ENCODE assay signal across 39 cellular contexts in genomic region chr9:37852222-37852621, GRCh38.
"Had no signal": no experiment of that assay in that cellular context is flagged by ENCODE, and none has a peak within 500 bp of the region (broad histone marks: within the 10 kb centered on the region; RNA-seq: fewer than 3 reads in every experiment).

No MANE protein-coding gene starts in this region.

- H3K4me1 Mint-ChIP-seq: activated naive CD4-positive, alpha-beta T cell treated with anti-CD3 and anti-CD28 coated beads, Interleukin-2, amount 10 ng/mL, durations not matched to agents 7 days and 5 days; activated naive CD4-positive, alpha-beta T cell treated with anti-CD3 and anti-CD28 coated beads, Interleukin-2, amount 50 U/mL, for 24 hours; activated naive CD8-positive, alpha-beta T cell treated with anti-CD3 and anti-CD28 coated beads for 36 hours; activated naive CD8-positive, alpha-beta T cell treated with anti-CD3 and anti-CD28 coated beads, Interleukin-2, amount 10 ng/mL, durations not matched to agents 7 days and 5 days; activated naive CD8-positive, alpha-beta T cell treated with anti-CD3 and anti-CD28 coated beads, Interleukin-2, amount 50 U/mL, for 24 hours; activated T-helper 17 cell treated with anti-CD3 and anti-CD28 coated beads, Interleukin-2, amount 50 U/mL, for 72 hours; brain had no signal

- FAIRE-seq: astrocyte, bronchial epithelial cell had no signal

- ATAC-seq: activated naive CD4-positive, alpha-beta T cell treated with anti-CD3 and anti-CD28 coated beads, Interleukin-2, amount 50 U/mL, for 72 hours; activated naive CD8-positive, alpha-beta T cell treated with anti-CD3 and anti-CD28 coated beads, Interleukin-2, amount 50 U/mL, for 24 hours; activated T-cell treated with anti-CD3 and anti-CD28 coated beads, Interleukin-2, amount 50 U/mL, for 4 hours; activated T-cell treated with anti-CD3 and anti-CD28 coated beads, Interleukin-2, amount 50 U/mL, for 72 hours; activated T-helper 17 cell treated with anti-CD3 and anti-CD28 coated beads, Interleukin-2, amount 50 U/mL, for 72 hours; body of pancreas had no signal

- DNase-seq: activated effector memory CD4-positive, alpha-beta T cell treated with anti-CD3 and anti-CD28 coated beads, Interleukin-2, amount 50 U/mL, for 16 hours; activated effector memory CD4-positive, alpha-beta T cell treated with Interleukin-2 at 50 U/mL for 16 hours; activated gamma-delta T cell; activated gamma-delta T cell treated with Interleukin-2 at 50 U/mL for 16 hours; activated naive CD4-positive, alpha-beta T cell; activated naive CD4-positive, alpha-beta T cell treated with anti-CD3 and anti-CD28 coated beads for 36 hours; activated naive CD4-positive, alpha-beta T cell treated with anti-CD3 and anti-CD28 coated beads, Interleukin-2, amount 10 ng/mL, durations not matched to agents 7 days and 5 days; activated naive CD4-positive, alpha-beta T cell treated with anti-CD3 and anti-CD28 coated beads, Interleukin-2, amount 50 U/mL, for 16 hours; activated naive CD4-positive, alpha-beta T cell treated with Interleukin-2 at 50 U/mL for 16 hours; activated naive CD8-positive, alpha-beta T cell treated with anti-CD3 and anti-CD28 coated beads for 36 hours; activated naive CD8-positive, alpha-beta T cell treated with anti-CD3 and anti-CD28 coated beads, Interleukin-2, amount 10 ng/mL, durations not matched to agents 7 days and 5 days; activated naive CD8-positive, alpha-beta T cell treated with anti-CD3 and anti-CD28 coated beads, Interleukin-2, amount 50 U/mL, for 24 hours; activated T-cell treated with anti-CD3 and anti-CD28 coated beads, Interleukin-2, amount 50 U/mL, for 1 hour; activated T-cell treated with anti-CD3 and anti-CD28 coated beads, Interleukin-2, amount 50 U/mL, for 24 hours; activated T-cell treated with anti-CD3 and anti-CD28 coated beads, Interleukin-2, amount 50 U/mL, for 4 hours; activated T-cell treated with anti-CD3 and anti-CD28 coated beads, Interleukin-2, amount 50 U/mL, for 48 hours; activated T-cell treated with anti-CD3 and anti-CD28 coated beads, Interleukin-2, amount 50 U/mL, for 72 hours; adrenal gland; amniotic stem cell; amygdala; anterior cingulate cortex; aorta; body of pancreas; brain microvascular endothelial cell; caudate nucleus; central memory CD4-positive, alpha-beta T cell; cerebellar nuclear complex had no signal

- H3K36me3 ChIP-seq: brain microvascular endothelial cell, breast epithelium had no signal

- H3K4me3 ChIP-seq: adrenal gland, ascending aorta, body of pancreas, breast epithelium, cardiac muscle cell had no signal

- H3K27me3 Mint-ChIP-seq: activated naive CD4-positive, alpha-beta T cell treated with anti-CD3 and anti-CD28 coated beads, Interleukin-2, amount 10 ng/mL, durations not matched to agents 7 days and 5 days; activated naive CD4-positive, alpha-beta T cell treated with anti-CD3 and anti-CD28 coated beads, Interleukin-2, amount 50 U/mL, for 24 hours; activated naive CD8-positive, alpha-beta T cell; activated naive CD8-positive, alpha-beta T cell treated with anti-CD3 and anti-CD28 coated beads for 36 hours; activated naive CD8-positive, alpha-beta T cell treated with anti-CD3 and anti-CD28 coated beads, Interleukin-2, amount 10 ng/mL, durations not matched to agents 7 days and 5 days; activated naive CD8-positive, alpha-beta T cell treated with anti-CD3 and anti-CD28 coated beads, Interleukin-2, amount 50 U/mL, for 24 hours; activated T-cell treated with anti-CD3 and anti-CD28 coated beads, Interleukin-2, amount 50 U/mL, for 24 hours; activated T-helper 17 cell treated with anti-CD3 and anti-CD28 coated beads, Interleukin-2, amount 50 U/mL, for 72 hours; brain had no signal

- H3K27me3 ChIP-seq: adrenal gland, ascending aorta, body of pancreas, brain microvascular endothelial cell, breast epithelium, cardiac muscle cell had no signal

- H3K27ac Mint-ChIP-seq: activated naive CD4-positive, alpha-beta T cell treated with anti-CD3 and anti-CD28 coated beads for 36 hours; activated naive CD4-positive, alpha-beta T cell treated with anti-CD3 and anti-CD28 coated beads, Interleukin-2, amount 10 ng/mL, durations not matched to agents 7 days and 5 days; activated naive CD4-positive, alpha-beta T cell treated with anti-CD3 and anti-CD28 coated beads, Interleukin-2, amount 50 U/mL, for 24 hours; activated naive CD4-positive, alpha-beta T cell treated with anti-CD3 and anti-CD28 coated beads, Interleukin-2, amount 50 U/mL, for 72 hours; activated naive CD8-positive, alpha-beta T cell; activated naive CD8-positive, alpha-beta T cell treated with anti-CD3 and anti-CD28 coated beads for 36 hours; activated naive CD8-positive, alpha-beta T cell treated with anti-CD3 and anti-CD28 coated beads, Interleukin-2, amount 10 ng/mL, durations not matched to agents 7 days and 5 days; activated naive CD8-positive, alpha-beta T cell treated with anti-CD3 and anti-CD28 coated beads, Interleukin-2, amount 50 U/mL, for 24 hours; activated T-cell treated with anti-CD3 and anti-CD28 coated beads, Interleukin-2, amount 50 U/mL, for 24 hours; activated T-cell treated with anti-CD3 and anti-CD28 coated beads, Interleukin-2, amount 50 U/mL, for 72 hours; activated T-helper 1 cell treated with anti-CD3 and anti-CD28 coated beads, Interleukin-12 subunit alpha, Interleukin-12 subunit beta, Interleukin-2, Interleukin-4 antibody, amounts not matched to agents 30 ng/mL and 10 ng/mL and 1 ng/mL, durations not matched to agents 14 hours and 24 hours and 36 hours; activated T-helper 17 cell treated with anti-CD3 and anti-CD28 coated beads, Interleukin-2, amount 50 U/mL, for 72 hours; activated T-helper 2 cell treated with anti-CD3 and anti-CD28 coated beads, Interferon-gamma antibody, Interleukin-2, Interleukin-4, amounts not matched to agents 10 μg/mL and 5 μg/mL and 100 μg/mL, durations not matched to agents 14 hours and 24 hours and 36 hours; brain had no signal

- H3K9me3 ChIP-seq: adrenal gland, ascending aorta, body of pancreas, breast epithelium had no signal

- H3K9me3 Mint-ChIP-seq: activated naive CD4-positive, alpha-beta T cell treated with anti-CD3 and anti-CD28 coated beads for 36 hours; activated naive CD4-positive, alpha-beta T cell treated with anti-CD3 and anti-CD28 coated beads, Interleukin-2, amount 10 ng/mL, durations not matched to agents 7 days and 5 days; activated naive CD4-positive, alpha-beta T cell treated with anti-CD3 and anti-CD28 coated beads, Interleukin-2, amount 50 U/mL, for 24 hours; activated naive CD4-positive, alpha-beta T cell treated with anti-CD3 and anti-CD28 coated beads, Interleukin-2, amount 50 U/mL, for 72 hours; activated naive CD8-positive, alpha-beta T cell treated with anti-CD3 and anti-CD28 coated beads for 36 hours; activated naive CD8-positive, alpha-beta T cell treated with anti-CD3 and anti-CD28 coated beads, Interleukin-2, amount 10 ng/mL, durations not matched to agents 7 days and 5 days; activated naive CD8-positive, alpha-beta T cell treated with anti-CD3 and anti-CD28 coated beads, Interleukin-2, amount 50 U/mL, for 24 hours; activated T-cell treated with anti-CD3 and anti-CD28 coated beads, Interleukin-2, amount 50 U/mL, for 24 hours; activated T-cell treated with anti-CD3 and anti-CD28 coated beads, Interleukin-2, amount 50 U/mL, for 4 hours; activated T-cell treated with anti-CD3 and anti-CD28 coated beads, Interleukin-2, amount 50 U/mL, for 72 hours; activated T-helper 1 cell treated with anti-CD3 and anti-CD28 coated beads, Interleukin-12 subunit alpha, Interleukin-12 subunit beta, Interleukin-2, Interleukin-4 antibody, amounts not matched to agents 30 ng/mL and 10 ng/mL and 1 ng/mL, durations not matched to agents 14 hours and 24 hours and 36 hours; activated T-helper 17 cell treated with anti-CD3 and anti-CD28 coated beads, Interleukin-2, amount 50 U/mL, for 72 hours; activated T-helper 2 cell treated with anti-CD3 and anti-CD28 coated beads, Interferon-gamma antibody, Interleukin-2, Interleukin-4, amounts not matched to agents 10 μg/mL and 5 μg/mL and 100 μg/mL, durations not matched to agents 14 hours and 24 hours and 36 hours had no signal

- H3K27ac ChIP-seq: adrenal gland, ascending aorta, body of pancreas, brain microvascular endothelial cell, breast epithelium, cardiac muscle cell had no signal

- H3K4me1 ChIP-seq: adrenal gland, ascending aorta, body of pancreas, breast epithelium had no signal

- H3K4me3 Mint-ChIP-seq: activated naive CD4-positive, alpha-beta T cell treated with anti-CD3 and anti-CD28 coated beads for 36 hours; activated naive CD4-positive, alpha-beta T cell treated with anti-CD3 and anti-CD28 coated beads, Interleukin-2, amount 10 ng/mL, durations not matched to agents 7 days and 5 days; activated naive CD4-positive, alpha-beta T cell treated with anti-CD3 and anti-CD28 coated beads, Interleukin-2, amount 50 U/mL, for 24 hours; activated naive CD8-positive, alpha-beta T cell; activated naive CD8-positive, alpha-beta T cell treated with anti-CD3 and anti-CD28 coated beads for 36 hours; activated naive CD8-positive, alpha-beta T cell treated with anti-CD3 and anti-CD28 coated beads, Interleukin-2, amount 10 ng/mL, durations not matched to agents 7 days and 5 days; activated naive CD8-positive, alpha-beta T cell treated with anti-CD3 and anti-CD28 coated beads, Interleukin-2, amount 50 U/mL, for 24 hours; activated T-cell treated with anti-CD3 and anti-CD28 coated beads, Interleukin-2, amount 50 U/mL, for 24 hours; activated T-cell treated with anti-CD3 and anti-CD28 coated beads, Interleukin-2, amount 50 U/mL, for 4 hours; activated T-cell treated with anti-CD3 and anti-CD28 coated beads, Interleukin-2, amount 50 U/mL, for 72 hours; activated T-helper 1 cell treated with anti-CD3 and anti-CD28 coated beads, Interleukin-12 subunit alpha, Interleukin-12 subunit beta, Interleukin-2, Interleukin-4 antibody, amounts not matched to agents 30 ng/mL and 10 ng/mL and 1 ng/mL, durations not matched to agents 14 hours and 24 hours and 36 hours; activated T-helper 17 cell treated with anti-CD3 and anti-CD28 coated beads, Interleukin-2, amount 50 U/mL, for 72 hours; brain had no signal
